In the genomic region with DNA sequence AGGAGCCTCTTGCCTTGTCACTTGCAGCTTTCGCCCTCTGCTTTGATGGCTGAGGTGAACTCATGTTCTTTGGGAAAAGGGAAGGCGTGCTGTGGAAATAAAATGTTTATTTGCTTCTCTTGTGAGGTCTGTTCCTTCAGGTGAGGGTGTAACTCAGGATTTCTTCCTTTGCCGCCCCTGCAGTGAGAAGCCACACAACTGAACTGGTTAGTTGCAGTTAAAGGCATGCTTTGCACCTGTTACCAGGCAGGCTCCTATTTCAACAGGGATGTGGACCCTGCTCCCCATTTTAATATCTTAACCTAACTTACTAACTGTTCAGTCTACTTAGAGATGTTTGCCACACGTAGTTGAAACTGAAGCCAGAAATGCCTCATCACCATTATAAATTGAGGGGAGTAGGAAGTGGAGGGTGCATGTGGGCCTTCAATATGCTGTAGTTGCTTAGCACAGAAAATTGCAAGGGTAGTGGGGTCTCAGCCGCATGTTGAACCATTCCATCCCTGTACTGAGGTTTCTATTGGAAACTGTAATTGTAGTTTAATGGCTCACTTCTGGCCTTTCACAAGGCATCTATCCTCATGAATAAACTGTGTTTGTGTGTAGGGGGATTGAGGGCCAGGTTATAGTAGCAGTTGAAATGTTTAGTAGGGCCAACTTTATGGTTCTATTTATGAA, we compare ENCODE assay signal across 11 cellular contexts. TPM values are rescaled to one million over a fixed set of nuclear protein-coding genes. Genes with fewer than 3 reads are reported as not detected.
A peak's percentile ranks its signal among the peaks of the same experiment; 100 is the strongest.
DNase-seq lines count a peak whose midpoint lies in the region; ATAC-seq and TF ChIP-seq lines count a peak whose summit lies in the region.
"Had no signal": no experiment of that assay in that cellular context is flagged by ENCODE, and none has a peak within 500 bp of the region (broad histone marks: within the 10 kb centered on the region; RNA-seq: fewer than 3 reads in every experiment).

No MANE protein-coding gene starts in this region.

- no peak overlapping the region for H2AK5ac ChIP-seq in mesendoderm (ENCODE audit: low read length)

- H3K4me1 ChIP-seq in mesendoderm (ENCODE audit: control insufficient read depth, low read depth, low read length) = no peaks in the 10 kb centered on the region

- H3K23ac ChIP-seq in mesendoderm (ENCODE audit: low read length) = no peak overlapping the region

- no peak overlapping the region for H2BK120ac ChIP-seq in mesendoderm (ENCODE audit: low read depth, low read length)

- H3K18ac ChIP-seq in mesendoderm (ENCODE audit: low read length) = no peak overlapping the region

- H3K27ac Mint-ChIP-seq in activated naive CD8-positive, alpha-beta T cell treated with anti-CD3 and anti-CD28 coated beads for 36 hours = peak overlapping the region; percentile 77
- H3K27ac Mint-ChIP-seq in progenitor cell of endocrine pancreas = peak overlapping the region; percentile 37

- H3K4me3 Mint-ChIP-seq in activated T-cell treated with anti-CD3 and anti-CD28 coated beads, Interleukin-2, amount 50 U/mL, for 4 hours = no peak overlapping the region
- H3K4me3 Mint-ChIP-seq in activated naive CD8-positive, alpha-beta T cell treated with anti-CD3 and anti-CD28 coated beads for 36 hours = peak overlapping the region; percentile 11
- no peak overlapping the region for H3K4me3 Mint-ChIP-seq in progenitor cell of endocrine pancreas (ENCODE audit: low read depth)

- no peak overlapping the region for H2BK5ac ChIP-seq in mesendoderm (ENCODE audit: low read length)

- no peak overlapping the region for H3K56ac ChIP-seq in mesendoderm (ENCODE audit: low read length)

- H3K27ac ChIP-seq in mesendoderm (ENCODE audit: low read depth, low read length) = no peak overlapping the region
- H3K27ac ChIP-seq: transverse colon had no signal

- peaks cover 20% of the 10 kb centered on the region for H3K4me1 Mint-ChIP-seq in activated T-cell treated with anti-CD3 and anti-CD28 coated beads, Interleukin-2, amount 50 U/mL, for 4 hours (ENCODE audit: low read depth)
- H3K4me1 Mint-ChIP-seq in activated naive CD8-positive, alpha-beta T cell treated with anti-CD3 and anti-CD28 coated beads for 36 hours = peaks cover 33% of the 10 kb centered on the region
- H3K4me1 Mint-ChIP-seq in progenitor cell of endocrine pancreas (ENCODE audit: low read depth) = no peaks in the 10 kb centered on the region

- peaks cover 39% of the 10 kb centered on the region for H3K36me3 ChIP-seq in mesendoderm (ENCODE audit: control insufficient read depth, insufficient read depth, low read length)

- no peak for TF ChIP-seq EP300 in Ishikawa (IDR thresholded peaks at IDR 0.05; ENCODE audit: borderline replicate concordance)

- H3K79me1 ChIP-seq in mesendoderm (ENCODE audit: low read length) = peaks cover 10% of the 10 kb centered on the region

- no peak overlapping the region for H3K4ac ChIP-seq in mesendoderm (ENCODE audit: low read depth, low read length)

- no peak overlapping the region for H3K9ac ChIP-seq in mesendoderm (ENCODE audit: low read length)

- no peaks in the 10 kb centered on the region for H3K9me3 Mint-ChIP-seq in activated T-cell treated with anti-CD3 and anti-CD28 coated beads, Interleukin-2, amount 50 U/mL, for 4 hours
- H3K9me3 Mint-ChIP-seq in activated naive CD8-positive, alpha-beta T cell treated with anti-CD3 and anti-CD28 coated beads for 36 hours = no peaks in the 10 kb centered on the region
- no peaks in the 10 kb centered on the region for H3K9me3 Mint-ChIP-seq in progenitor cell of endocrine pancreas (ENCODE audit: low read depth)

- no peaks in the 10 kb centered on the region for H3K27me3 ChIP-seq in mesendoderm (ENCODE audit: insufficient read depth, low read length, poor library complexity)
- H3K27me3 ChIP-seq: transverse colon had no signal

- ATAC-seq in activated T-cell treated with anti-CD3 and anti-CD28 coated beads, Interleukin-2, amount 50 U/mL, for 4 hours = peak; percentile 10 to 16

- H3K4me3 ChIP-seq in mesendoderm (ENCODE audit: low read length) = no peak overlapping the region
- H3K4me3 ChIP-seq: transverse colon had no signal

- H3K4me2 ChIP-seq in mesendoderm (ENCODE audit: low read length) = no peak overlapping the region

- no peaks in the 10 kb centered on the region for H3K27me3 Mint-ChIP-seq in activated T-cell treated with anti-CD3 and anti-CD28 coated beads, Interleukin-2, amount 50 U/mL, for 4 hours (ENCODE audit: low read depth)
- H3K27me3 Mint-ChIP-seq in activated naive CD8-positive, alpha-beta T cell treated with anti-CD3 and anti-CD28 coated beads for 36 hours = peaks cover 7% of the 10 kb centered on the region
- H3K27me3 Mint-ChIP-seq in progenitor cell of endocrine pancreas = no peaks in the 10 kb centered on the region

- H4K8ac ChIP-seq in mesendoderm (ENCODE audit: low read depth, low read length) = no peak overlapping the region

- no CpG with 5 or more reads among the region's 5 CpGs for WGBS in mesendoderm (ENCODE audit: extremely low coverage, insufficient coverage, low lambda C conversion rate)

- TF ChIP-seq RAD21 in Ishikawa (IDR thresholded peaks at IDR 0.05; ENCODE audit: low read depth) = no peak

- DNase-seq in activated T-cell treated with anti-CD3 and anti-CD28 coated beads, Interleukin-2, amount 50 U/mL, for 4 hours = no peak
- DNase-seq in activated T-cell treated with anti-CD3 and anti-CD28 coated beads, Interleukin-2, amount 50 U/mL, for 1 hour = no peak
- no peak for DNase-seq in activated naive CD8-positive, alpha-beta T cell treated with anti-CD3 and anti-CD28 coated beads for 36 hours
- DNase-seq in progenitor cell of endocrine pancreas (ENCODE audit: low spot score, unreplicated experiment) (no peak), mesendoderm (no peak), SHP77 (lab: John Stamatoyannopoulos, UW) (no peak), NCI-H1092 treated with DMSO at 0.1 percent for 48 hours (lab: John Stamatoyannopoulos, UW) (no peak)
- DNase-seq: NCI-H146; NK-92 treated with Interleukin-12 subunit alpha and Interleukin-12 subunit beta, amount 100 ng/mL, for 24 hours; transverse colon had no signal

- H3K79me2 ChIP-seq in mesendoderm (ENCODE audit: control insufficient read depth, insufficient read depth, low read length) = peaks cover 10% of the 10 kb centered on the region

- H2BK15ac ChIP-seq in mesendoderm (replicated peaks; ENCODE audit: low read depth) = no peak overlapping the region

- H4K5ac ChIP-seq in mesendoderm (ENCODE audit: low read length) = no peak overlapping the region

- no peak for TF ChIP-seq CTCF in progenitor cell of endocrine pancreas (IDR thresholded peaks at IDR 0.05; ENCODE audit: unreplicated experiment)

- H3K36me3 Mint-ChIP-seq in activated T-cell treated with anti-CD3 and anti-CD28 coated beads, Interleukin-2, amount 50 U/mL, for 4 hours (ENCODE audit: insufficient read depth) = peaks cover 52% of the 10 kb centered on the region
- peaks cover 51% of the 10 kb centered on the region for H3K36me3 Mint-ChIP-seq in activated naive CD8-positive, alpha-beta T cell treated with anti-CD3 and anti-CD28 coated beads for 36 hours
- H3K36me3 Mint-ChIP-seq in progenitor cell of endocrine pancreas (ENCODE audit: insufficient read depth) = peaks cover 21% of the 10 kb centered on the region

TF ChIP-seq in Ishikawa, 13 proteins besides CTCF, POLR2A, EP300 and RAD21:
- TF ChIP-seq TEAD4 (IDR thresholded peaks at IDR 0.05) (0 out of 2 replicates have a peak, but pooled peaks have one; percentile 25), EGR1 (IDR thresholded peaks at IDR 0.05) (no peak)

RNA-seq across cellular contexts. Expression of gene RACK1, which starts 7.9 kb away (rescaled TPM):
- 1,000 to 10,000 TPM; 2,938 to 3,145 (median 2,972) TPM for total RNA-seq in activated T-cell treated with anti-CD3 and anti-CD28 coated beads, Interleukin-2, amount 50 U/mL, for 4 hours
- 1,000 to 10,000 TPM; 2,517 to 2,594 TPM for total RNA-seq in activated naive CD8-positive, alpha-beta T cell treated with anti-CD3 and anti-CD28 coated beads for 36 hours
- total RNA-seq in progenitor cell of endocrine pancreas = 1,813 and 1,855 TPM in 2 replicates
- 3,047 TPM for polyA plus RNA-seq in mesendoderm (2013, experiment 1 of 2)
- 3,083 TPM for polyA plus RNA-seq in mesendoderm (2013, experiment 2 of 2)

RNA-seq across cellular contexts. Expression of gene TRIM41, which starts 12.7 kb away (rescaled TPM):
- total RNA-seq in activated T-cell treated with anti-CD3 and anti-CD28 coated beads, Interleukin-2, amount 50 U/mL, for 4 hours = 10 to 100 TPM; 37.6 to 39.5 (median 38.3) TPM
- total RNA-seq in activated naive CD8-positive, alpha-beta T cell treated with anti-CD3 and anti-CD28 coated beads for 36 hours = 10 to 100 TPM; 34.2 to 37.6 TPM
- 37.4 and 37.6 TPM in 2 replicates for total RNA-seq in progenitor cell of endocrine pancreas
- polyA plus RNA-seq in mesendoderm (2013, experiment 1 of 2) = 15.1 TPM
- 14.4 TPM for polyA plus RNA-seq in mesendoderm (2013, experiment 2 of 2)

RNA-seq across cellular contexts. Expression of gene TRIM52, which starts 25.1 kb away (rescaled TPM):
- 10 to 100 TPM; 11.4 to 12.5 (median 12.0) TPM for total RNA-seq in activated T-cell treated with anti-CD3 and anti-CD28 coated beads, Interleukin-2, amount 50 U/mL, for 4 hours
- 10 to 100 TPM in 1 of 2 experiments, 1 to 10 TPM in 1; 9.6 to 11.2 TPM for total RNA-seq in activated naive CD8-positive, alpha-beta T cell treated with anti-CD3 and anti-CD28 coated beads for 36 hours
- 10.7 and 12.3 TPM in 2 replicates for total RNA-seq in progenitor cell of endocrine pancreas
- 2.8 TPM for polyA plus RNA-seq in mesendoderm (2013, experiment 1 of 2)
- 2.8 TPM for polyA plus RNA-seq in mesendoderm (2013, experiment 2 of 2)

RNA-seq across cellular contexts. Expression of gene TRIM7, which starts 30.8 kb away (rescaled TPM):
- 1 to 10 TPM in 1 of 3 donors, under 1 TPM in 2; 0.18 to 2.1 (median 0.99) TPM for total RNA-seq in activated T-cell treated with anti-CD3 and anti-CD28 coated beads, Interleukin-2, amount 50 U/mL, for 4 hours
- total RNA-seq in activated naive CD8-positive, alpha-beta T cell treated with anti-CD3 and anti-CD28 coated beads for 36 hours = under 1 TPM; 0.62 to 0.68 TPM
- not detected in 2 replicates for total RNA-seq in progenitor cell of endocrine pancreas
- 0.04 TPM for polyA plus RNA-seq in mesendoderm (2013, experiment 1 of 2)
- polyA plus RNA-seq in mesendoderm (2013, experiment 2 of 2) = 0.06 TPM
